Comparison of ENCODE assay signal across 2 cellular contexts in genomic region chr2:26043862-26044736, GRCh38.
TF ChIP-seq lines count a peak whose summit lies in the region.

No MANE protein-coding gene starts in this region.

TF ChIP-seq in HCT116, 20 proteins besides CTCF, POLR2A, EP300 and RAD21 (continued from another document):
- TF ChIP-seq REST (IDR thresholded peaks at IDR 0.05; ENCODE audit: low read depth): no peak

TF ChIP-seq in liver, 16 proteins besides CTCF, POLR2A, EP300 and RAD21 (continued from another document):
- TF ChIP-seq REST (IDR thresholded peaks at IDR 0.05) (peak; percentile 50), RXRA (IDR thresholded peaks at IDR 0.05) (peak; percentile 14 to 63), TAF1 (conservative IDR thresholded peaks at IDR 0.05) (no peak), MAX (IDR thresholded peaks at IDR 0.05) (peak; percentile 83), ATF3 (IDR thresholded peaks at IDR 0.05) (peak; percentile 90), YY1 (IDR thresholded peaks at IDR 0.05) (peak; percentile 57), FOXA1 (IDR thresholded peaks at IDR 0.05) (no peak), HNF4A (conservative IDR thresholded peaks at IDR 0.05) (peak; percentile 67 to 86), SP1 (IDR thresholded peaks at IDR 0.05) (no peak), FOXA2 (IDR thresholded peaks at IDR 0.05) (peak; percentile 6)
TF ChIP-seq in liver: peak in this region for 10.
